ENCODE assay signal across 1 cellular context in genomic region chr19:39038098-39038497, GRCh38.
TF ChIP-seq lines count a peak whose summit lies in the region.

No MANE protein-coding gene starts in this region.

TF ChIP-seq in A549, 52 proteins besides CTCF, POLR2A, EP300 and RAD21 (continued from another document):
- TF ChIP-seq HMGXB4 (CRISPR knock-in tag; IDR thresholded peaks at IDR 0.05; ENCODE audit: borderline replicate concordance) (no peak), HOXB13 (CRISPR knock-in tag; IDR thresholded peaks at IDR 0.05; ENCODE audit: low read depth) (no peak), MAFK (IDR thresholded peaks at IDR 0.05; ENCODE audit: partially characterized antibody) (no peak), CEBPB (IDR thresholded peaks at IDR 0.05) (peak in 1 of 2 experiments; percentile 82; a peak in 3 of 4 replicates), PBX3 (IDR thresholded peaks at IDR 0.05) (no peak)
